In genomic region chr22:41469218-41469851, GRCh38 we compare ENCODE assay signal across 8 cellular contexts. TPM values are rescaled to one million over a fixed set of nuclear protein-coding genes. Genes with fewer than 3 reads are reported as not detected.
DNase-seq lines count a peak whose midpoint lies in the region; ATAC-seq and TF ChIP-seq lines count a peak whose summit lies in the region.

No MANE protein-coding gene starts in this region.

- CTCF ChIA-PET in RWPE1 (lab: Yijun Ruan, JAX) = no interaction called here
- CTCF ChIA-PET in naive thymus-derived CD4-positive, alpha-beta T cell (lab: Charles Lee) = interaction anchor here (0.8 to 1.3 kb wide), 4 partner anchors 9 to 67 kb away, joined by 3 to 4 read pairs (median 3); no protein-coding TSS in a partner anchor

- H3K4me3 Mint-ChIP-seq in naive thymus-derived CD4-positive, alpha-beta T cell = peak overlapping the region; percentile 88 to 94 (median 91)

- H3K36me3 Mint-ChIP-seq in naive thymus-derived CD4-positive, alpha-beta T cell = peaks cover 1 to 22% (median 16%) of the 10 kb centered on the region in 5 donors

- peaks cover 7% of the 10 kb centered on the region for H3K36me3 ChIP-seq in endocrine pancreas (ENCODE audit: control insufficient read depth, insufficient read depth, low read length)
- peaks cover 14 to 43% (median 19%) of the 10 kb centered on the region in 3 experiments for H3K36me3 ChIP-seq in naive thymus-derived CD4-positive, alpha-beta T cell (ENCODE audit: control insufficient read depth in 2 of 3, insufficient read depth in 3 of 3, low read length in 3 of 3)

- ATAC-seq in HG02642 (IDR thresholded peaks at IDR 0.05; ENCODE audit: poor library complexity, unreplicated experiment) = peak; percentile 14
- no peak for ATAC-seq in naive thymus-derived CD4-positive, alpha-beta T cell

- H3K27ac ChIP-seq in RWPE1 = peak overlapping the region; percentile 89
- peak overlapping the region; percentile 89 for H3K27ac ChIP-seq in naive thymus-derived CD4-positive, alpha-beta T cell (ENCODE audit: low read depth, low read length)

- peak overlapping the region; percentile 89 for H3K9ac ChIP-seq in endocrine pancreas (ENCODE audit: control insufficient read depth, insufficient read depth, low read length)

- H3K9me3 ChIP-seq in endocrine pancreas (ENCODE audit: control insufficient read depth, low read length) = no peaks in the 10 kb centered on the region
- H3K9me3 ChIP-seq in naive thymus-derived CD4-positive, alpha-beta T cell (ENCODE audit: control insufficient read depth in 2 of 3, low read length in 3 of 3) = no peaks in the 10 kb centered on the region

- peaks cover 22 to 76% (median 60%) of the 10 kb centered on the region in 7 donors for H3K4me1 Mint-ChIP-seq in naive thymus-derived CD4-positive, alpha-beta T cell

- H3K4me1 ChIP-seq in endocrine pancreas (ENCODE audit: control insufficient read depth, insufficient read depth, low read length) = peaks cover 15% of the 10 kb centered on the region
- peaks cover 19 to 26% of the 10 kb centered on the region in 2 donors for H3K4me1 ChIP-seq in naive thymus-derived CD4-positive, alpha-beta T cell (ENCODE audit: control insufficient read depth in 2 of 2, insufficient read depth in 2 of 2, low read length in 2 of 2)

- H3K9me3 Mint-ChIP-seq in naive thymus-derived CD4-positive, alpha-beta T cell = peaks cover 0 to 2% (median 0%) of the 10 kb centered on the region in 11 donors

- no peaks in the 10 kb centered on the region for H3K27me3 Mint-ChIP-seq in naive thymus-derived CD4-positive, alpha-beta T cell

- POLR2A ChIA-PET in RWPE1 (lab: Yijun Ruan, JAX; ENCODE audit: low non-redundant PET) = interaction anchor here (1.3 kb wide), 1 partner anchor 23 kb away, joined by 3 read pairs; the partner anchor contains the start of gene TOB2
- POLR2A ChIA-PET in naive thymus-derived CD4-positive, alpha-beta T cell (lab: Charles Lee) = interaction anchor here (0.6 to 4.8 kb wide), 20 partner anchors 10 to 613 kb away, joined by 3 to 143 read pairs (median 4); partner anchors contain the start of genes PMM1, RANGAP1, ST13 and TEF

- intact Hi-C loops in naive thymus-derived CD4-positive, alpha-beta T cell (cut with micrococcal nuclease) = loop anchor here (1.0 to 5.0 kb wide), 11 partner anchors 21 to 613 kb away; partner anchors contain the start of genes DESI1 (in 2 of the 2), XRCC6 (in 2 of the 2), PMM1 (in 1 of the 2) and POLR3H (in 1 of the 2)

- no peaks in the 10 kb centered on the region for H3K27me3 ChIP-seq in endocrine pancreas (ENCODE audit: control insufficient read depth, insufficient read depth, low read length)
- no peaks in the 10 kb centered on the region for H3K27me3 ChIP-seq in naive thymus-derived CD4-positive, alpha-beta T cell (ENCODE audit: control insufficient read depth in 2 of 2, insufficient read depth in 2 of 2, low read length in 2 of 2)

- peak overlapping the region; percentile 77 for H3K4me3 ChIP-seq in endocrine pancreas (ENCODE audit: control insufficient read depth, insufficient read depth, low read length)
- peak overlapping the region; percentile 76 for H3K4me3 ChIP-seq in naive thymus-derived CD4-positive, alpha-beta T cell (ENCODE audit: low read length)

- DNase-seq in DMS53 (lab: John Stamatoyannopoulos, UW) (peak; percentile 62), DMS53 treated with DMSO at 0.1 percent for 48 hours (lab: John Stamatoyannopoulos, UW; ENCODE audit: unreplicated experiment) (no peak), RWPE1 (ENCODE audit: low spot score) (no peak), MV-4-11 (lab: John Stamatoyannopoulos, UW) (no peak), DMS79 treated with DMSO at 0.1 percent for 48 hours (lab: John Stamatoyannopoulos, UW) (no peak)
- DNase-seq in naive thymus-derived CD4-positive, alpha-beta T cell = peak in 1 of 9 donors; percentile 57

- H3K27ac Mint-ChIP-seq in naive thymus-derived CD4-positive, alpha-beta T cell = peak overlapping the region; percentile 98 to 100 (median 99)

- no peak for TF ChIP-seq CTCF in RWPE1 (conservative IDR thresholded peaks at IDR 0.05; ENCODE audit: low read depth)

RNA-seq across cellular contexts. Expression of gene ACO2, which starts 0.4 kb away (rescaled TPM):
- 10 to 100 TPM; 64.5 to 84.8 (median 70.3) TPM for total RNA-seq in naive thymus-derived CD4-positive, alpha-beta T cell
- polyA plus RNA-seq in naive thymus-derived CD4-positive, alpha-beta T cell = 100 to 1,000 TPM in 1 of 2 donors, 10 to 100 TPM in 1; 60.5 to 101 TPM

RNA-seq across cellular contexts. Expression of gene PHF5A, which starts 0.8 kb away (rescaled TPM):
- total RNA-seq in naive thymus-derived CD4-positive, alpha-beta T cell = 10 to 100 TPM; 27.8 to 63.9 (median 36.0) TPM
- 10 to 100 TPM; 22.4 to 25.8 TPM for polyA plus RNA-seq in naive thymus-derived CD4-positive, alpha-beta T cell

RNA-seq across cellular contexts. Expression of gene TOB2, which starts 22.7 kb away (rescaled TPM):
- 10 to 100 TPM; 19.3 to 37.8 (median 29.8) TPM for total RNA-seq in naive thymus-derived CD4-positive, alpha-beta T cell
- 1 to 10 TPM; 8.2 to 9.7 TPM for polyA plus RNA-seq in naive thymus-derived CD4-positive, alpha-beta T cell
